ENCODE assay signal across 9 cellular contexts in genomic region chr10:13787015-13787421, GRCh38.
DNase-seq lines count a peak whose midpoint lies in the region; ATAC-seq, FAIRE-seq and TF ChIP-seq lines count a peak whose summit lies in the region.
"Had no signal": no experiment of that assay in that cellular context is flagged by ENCODE, and none has a peak within 500 bp of the region (broad histone marks: within the 10 kb centered on the region; RNA-seq: fewer than 3 reads in every experiment).

No MANE protein-coding gene starts in this region.

- peak overlapping the region; percentile 34 for H3K4me3 Mint-ChIP-seq in activated CD8-positive, alpha-beta T cell treated with anti-CD3 and anti-CD28 coated beads for 36 hours

- H3K36me3 ChIP-seq in esophagus (ENCODE audit: control insufficient read depth in 2 of 2, insufficient read depth in 2 of 2, low read length in 1 of 2), result no peaks in the 10 kb centered on the region

- H3K4me3 ChIP-seq in esophagus (ENCODE audit: low read depth in 1 of 2, low read length in 2 of 2), result no peak overlapping the region

- H3K4me1 ChIP-seq in esophagus (ENCODE audit: control insufficient read depth in 2 of 2, insufficient read depth in 2 of 2, low read length in 1 of 2), result no peaks in the 10 kb centered on the region

- intact Hi-C loops in activated CD8-positive, alpha-beta T cell treated with anti-CD3 and anti-CD28 coated beads for 36 hours (cut with micrococcal nuclease), result loop anchor here (5.0 kb wide), 1 partner anchor 400 kb away; no protein-coding TSS in a partner anchor

- 18 to 23% methylated on average over 11 of the region's 11 CpGs for WGBS in esophagus, 2 donors

- CTCF ChIA-PET in activated CD8-positive, alpha-beta T cell treated with anti-CD3 and anti-CD28 coated beads for 36 hours (lab: Charles Lee), result interaction anchor here (0.8 to 1.9 kb wide), 4 partner anchors 10 to 539 kb away, joined by 3 to 6 read pairs (median 3); no protein-coding TSS in a partner anchor

- DNase-seq in GM19239 (ENCODE audit: insufficient read length, low spot score), result peak; percentile 45
- DNase-seq in activated CD8-positive, alpha-beta T cell treated with anti-CD3 and anti-CD28 coated beads for 36 hours, result peak; percentile 84
- peak; percentile 33 to 54 (median 44) for DNase-seq in stimulated activated CD4-positive, alpha-beta T cell treated with anti-CD3 and anti-CD28 coated beads, Interleukin-1b, Interleukin-23, amount 100 ng/mL, for 24 hours (ENCODE audit: low read depth in 4 of 4, low spot score in 1 of 4)
- DNase-seq in hepatic stellate cell (ENCODE audit: low spot score), result no peak
- no peak for DNase-seq in globus pallidus (ENCODE audit: low spot score)
- DNase-seq in DMS153 (lab: John Stamatoyannopoulos, UW), result no peak

- POLR2A ChIA-PET in activated CD8-positive, alpha-beta T cell treated with anti-CD3 and anti-CD28 coated beads for 36 hours (lab: Charles Lee), result interaction anchor here (2.6 kb wide), 1 partner anchor 399 kb away, joined by 12 read pairs; no protein-coding TSS in a partner anchor

- H3K36me3 Mint-ChIP-seq in activated CD8-positive, alpha-beta T cell treated with anti-CD3 and anti-CD28 coated beads for 36 hours (ENCODE audit: low read depth), result no peaks in the 10 kb centered on the region

- FAIRE-seq in GM19239 (lab: Jason Lieb, UNC), result peak; percentile 89
- FAIRE-seq: TTC549 had no signal

- no peaks in the 10 kb centered on the region for H3K27me3 Mint-ChIP-seq in activated CD8-positive, alpha-beta T cell treated with anti-CD3 and anti-CD28 coated beads for 36 hours

- ATAC-seq in HG03280 (IDR thresholded peaks at IDR 0.05; ENCODE audit: unreplicated experiment), result peak; percentile 76
- ATAC-seq in activated CD8-positive, alpha-beta T cell treated with anti-CD3 and anti-CD28 coated beads for 36 hours, result peak; percentile 89

- no peak for TF ChIP-seq CTCF in activated CD8-positive, alpha-beta T cell treated with anti-CD3 and anti-CD28 coated beads for 36 hours (IDR thresholded peaks at IDR 0.05)

- no peaks in the 10 kb centered on the region for H3K9me3 ChIP-seq in esophagus (ENCODE audit: control insufficient read depth in 2 of 2, insufficient read depth in 1 of 2, low read depth in 1 of 2, low read length in 1 of 2)

- peaks cover 34% of the 10 kb centered on the region for H3K4me1 Mint-ChIP-seq in activated CD8-positive, alpha-beta T cell treated with anti-CD3 and anti-CD28 coated beads for 36 hours (ENCODE audit: low read depth)

- H3K27ac ChIP-seq in esophagus (ENCODE audit: low read depth in 2 of 2, low read length in 1 of 2), result peak overlapping the region; percentile 23 to 65

- H3K27ac Mint-ChIP-seq in activated CD8-positive, alpha-beta T cell treated with anti-CD3 and anti-CD28 coated beads for 36 hours, result peak overlapping the region; percentile 94

- no peaks in the 10 kb centered on the region for H3K27me3 ChIP-seq in esophagus (ENCODE audit: control insufficient read depth in 1 of 2, insufficient read depth in 2 of 2, low read length in 2 of 2)

- H3K9me3 Mint-ChIP-seq in activated CD8-positive, alpha-beta T cell treated with anti-CD3 and anti-CD28 coated beads for 36 hours, result no peaks in the 10 kb centered on the region

Comparison
In these comparisons a context has a peak if more than half of its experiments do, and no peak if none do; other contexts are left out.
1. DNase-seq: peak in GM19239 (single experiment), activated CD8-positive, alpha-beta T cell treated with anti-CD3 and anti-CD28 coated beads for 36 hours (single experiment) and stimulated activated CD4-positive, alpha-beta T cell treated with anti-CD3 and anti-CD28 coated beads, Interleukin-1b, Interleukin-23, amount 100 ng/mL, for 24 hours (4 of 4); none in hepatic stellate cell (single experiment), globus pallidus (single experiment) and DMS153 (single experiment).